Comparison of ENCODE assay signal across 8 cellular contexts in the genomic region with DNA sequence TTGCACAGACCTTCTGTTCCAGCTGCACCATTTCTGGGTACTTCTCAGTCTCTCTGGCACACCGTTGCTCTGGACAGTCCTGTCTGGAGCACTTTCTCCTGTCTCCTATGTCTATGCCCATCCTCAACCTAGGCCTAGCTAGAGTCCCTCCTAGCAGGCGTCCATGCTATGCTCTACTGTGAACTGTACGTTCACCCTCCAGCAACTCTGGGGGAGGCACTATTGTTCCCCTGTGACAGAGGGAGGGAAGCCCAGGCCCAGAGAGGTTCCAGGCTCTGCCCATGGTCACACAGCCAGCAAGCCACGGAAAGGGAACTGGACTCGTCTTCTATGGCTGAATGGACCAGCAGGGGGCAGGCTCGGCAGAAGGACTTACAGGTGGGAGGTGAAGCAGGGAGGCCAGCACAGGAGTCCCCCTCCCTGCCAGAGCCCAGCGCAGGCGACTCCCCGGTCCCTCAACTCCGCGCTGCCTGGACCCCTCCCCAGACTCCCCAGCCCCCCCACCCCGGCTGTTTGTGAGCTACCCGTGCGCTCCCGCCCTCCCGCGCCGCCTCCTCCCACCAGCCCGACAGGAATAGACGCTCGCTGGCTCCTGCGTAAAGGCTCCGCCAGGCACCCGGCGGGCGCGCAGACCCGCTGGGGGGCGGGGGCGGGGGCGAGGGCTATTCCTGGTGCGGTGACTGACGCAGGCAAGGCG. TPM values are rescaled to one million over a fixed set of nuclear protein-coding genes. Genes with fewer than 3 reads are reported as not detected.
DNase-seq lines count a peak whose midpoint lies in the region; ATAC-seq and TF ChIP-seq lines count a peak whose summit lies in the region.

No MANE protein-coding gene starts in this region.

- H3K36me3 Mint-ChIP-seq in GM23338 (ENCODE audit: low read depth) (no peaks in the 10 kb centered on the region), progenitor cell of endocrine pancreas (ENCODE audit: insufficient read depth) (no peaks in the 10 kb centered on the region)

- H3K27ac ChIP-seq in GM23338 (ENCODE audit: low read depth) (peak overlapping the region; percentile 96), cardiac muscle cell (no peak overlapping the region)

- H3K4me3 ChIP-seq in GM23338 (peak overlapping the region; percentile 73), cardiac muscle cell (peak overlapping the region; percentile 7)

- TF ChIP-seq CTCF in AG09319 (IDR thresholded peaks at IDR 0.05; ENCODE audit: low read depth, low read length) (peak; percentile 31), GM23338 (conservative IDR thresholded peaks at IDR 0.05; ENCODE audit: low read depth in 2 of 2) (peak; percentile 58 to 84), cardiac muscle cell (IDR thresholded peaks at IDR 0.05; ENCODE audit: low read depth, low read length) (peak; percentile 64), progenitor cell of endocrine pancreas (IDR thresholded peaks at IDR 0.05; ENCODE audit: unreplicated experiment) (peak; percentile 74)

- ATAC-seq in GM23338 (peak; percentile 21), HG02763 (IDR thresholded peaks at IDR 0.05; ENCODE audit: unreplicated experiment) (no peak)

- H3F3A ChIP-seq in GM23338 (replicated peaks; ENCODE audit: low read depth): peaks cover 9% of the 10 kb centered on the region; the same call in 1 of the 2 replicates

- H3K4me1 Mint-ChIP-seq in GM23338 (peaks cover 47% of the 10 kb centered on the region), progenitor cell of endocrine pancreas (ENCODE audit: low read depth) (peaks cover 17% of the 10 kb centered on the region)

- H3K4me1 ChIP-seq in GM23338 (ENCODE audit: insufficient read depth) (peaks cover 32% of the 10 kb centered on the region), cardiac muscle cell (ENCODE audit: low read depth) (peaks cover 19% of the 10 kb centered on the region)

- peak overlapping the region; percentile 87 for H3K4me2 ChIP-seq in GM23338

- H3K9me3 ChIP-seq in cardiac muscle cell (ENCODE audit: low read depth): no peaks in the 10 kb centered on the region

- H3K27me3 Mint-ChIP-seq in GM23338 (ENCODE audit: insufficient read depth, low read depth, poor library complexity) (peaks cover 17% of the 10 kb centered on the region), progenitor cell of endocrine pancreas (peaks cover 27% of the 10 kb centered on the region)

- no peaks in the 10 kb centered on the region for H3K36me3 ChIP-seq in GM23338 (ENCODE audit: insufficient read depth)
- no peaks in the 10 kb centered on the region for H3K36me3 ChIP-seq in cardiac muscle cell

- H4K20me1 ChIP-seq in GM23338 (replicated peaks; ENCODE audit: insufficient read depth): no peaks in the 10 kb centered on the region

- DNase-seq in AG09319 (ENCODE audit: extremely low read depth, low read depth) (no peak), GM23338 (ENCODE audit: low spot score) (peak; percentile 94), OCI-M1 (lab: John Stamatoyannopoulos, UW) (peak; percentile 56), cardiac muscle cell (ENCODE audit: low read depth in 1 of 2, low spot score in 1 of 2) (peak; percentile 68 to 79), progenitor cell of endocrine pancreas (ENCODE audit: low spot score, unreplicated experiment) (peak; percentile 73), NCI-H2029 treated with DMSO at 0.1 percent for 48 hours (lab: John Stamatoyannopoulos, UW) (no peak)
- peak; percentile 21 for DNase-seq in activated gamma-delta T cell treated with anti-CD3 and anti-CD28 coated beads, Interleukin-2, amount 50 U/mL, for 16 hours (ENCODE audit: low read depth)

- H3K79me2 ChIP-seq in GM23338 (replicated peaks; ENCODE audit: insufficient read depth): peaks cover 26% of the 10 kb centered on the region

- H2AFZ ChIP-seq in GM23338: no peak overlapping the region; the same call in 1 of the 2 replicates

- H3K4me3 Mint-ChIP-seq in GM23338: peak overlapping the region; percentile 69
- H3K4me3 Mint-ChIP-seq in progenitor cell of endocrine pancreas (ENCODE audit: low read depth): peak overlapping the region; percentile 62

- H3K27me3 ChIP-seq in GM23338 (ENCODE audit: insufficient read depth) (no peaks in the 10 kb centered on the region), cardiac muscle cell (peaks cover 5% of the 10 kb centered on the region)

- H3K27ac Mint-ChIP-seq in GM23338 (peak overlapping the region; percentile 98), progenitor cell of endocrine pancreas (no peak overlapping the region)

- no peaks in the 10 kb centered on the region for H3K9me3 Mint-ChIP-seq in GM23338
- no peaks in the 10 kb centered on the region for H3K9me3 Mint-ChIP-seq in progenitor cell of endocrine pancreas (ENCODE audit: low read depth)

- H3K9me2 ChIP-seq in GM23338 (ENCODE audit: insufficient read depth): no peaks in the 10 kb centered on the region

TF ChIP-seq in GM23338, 12 proteins besides CTCF, POLR2A, EP300 and RAD21 (continues in another document):
- TF ChIP-seq, protein P1, sequence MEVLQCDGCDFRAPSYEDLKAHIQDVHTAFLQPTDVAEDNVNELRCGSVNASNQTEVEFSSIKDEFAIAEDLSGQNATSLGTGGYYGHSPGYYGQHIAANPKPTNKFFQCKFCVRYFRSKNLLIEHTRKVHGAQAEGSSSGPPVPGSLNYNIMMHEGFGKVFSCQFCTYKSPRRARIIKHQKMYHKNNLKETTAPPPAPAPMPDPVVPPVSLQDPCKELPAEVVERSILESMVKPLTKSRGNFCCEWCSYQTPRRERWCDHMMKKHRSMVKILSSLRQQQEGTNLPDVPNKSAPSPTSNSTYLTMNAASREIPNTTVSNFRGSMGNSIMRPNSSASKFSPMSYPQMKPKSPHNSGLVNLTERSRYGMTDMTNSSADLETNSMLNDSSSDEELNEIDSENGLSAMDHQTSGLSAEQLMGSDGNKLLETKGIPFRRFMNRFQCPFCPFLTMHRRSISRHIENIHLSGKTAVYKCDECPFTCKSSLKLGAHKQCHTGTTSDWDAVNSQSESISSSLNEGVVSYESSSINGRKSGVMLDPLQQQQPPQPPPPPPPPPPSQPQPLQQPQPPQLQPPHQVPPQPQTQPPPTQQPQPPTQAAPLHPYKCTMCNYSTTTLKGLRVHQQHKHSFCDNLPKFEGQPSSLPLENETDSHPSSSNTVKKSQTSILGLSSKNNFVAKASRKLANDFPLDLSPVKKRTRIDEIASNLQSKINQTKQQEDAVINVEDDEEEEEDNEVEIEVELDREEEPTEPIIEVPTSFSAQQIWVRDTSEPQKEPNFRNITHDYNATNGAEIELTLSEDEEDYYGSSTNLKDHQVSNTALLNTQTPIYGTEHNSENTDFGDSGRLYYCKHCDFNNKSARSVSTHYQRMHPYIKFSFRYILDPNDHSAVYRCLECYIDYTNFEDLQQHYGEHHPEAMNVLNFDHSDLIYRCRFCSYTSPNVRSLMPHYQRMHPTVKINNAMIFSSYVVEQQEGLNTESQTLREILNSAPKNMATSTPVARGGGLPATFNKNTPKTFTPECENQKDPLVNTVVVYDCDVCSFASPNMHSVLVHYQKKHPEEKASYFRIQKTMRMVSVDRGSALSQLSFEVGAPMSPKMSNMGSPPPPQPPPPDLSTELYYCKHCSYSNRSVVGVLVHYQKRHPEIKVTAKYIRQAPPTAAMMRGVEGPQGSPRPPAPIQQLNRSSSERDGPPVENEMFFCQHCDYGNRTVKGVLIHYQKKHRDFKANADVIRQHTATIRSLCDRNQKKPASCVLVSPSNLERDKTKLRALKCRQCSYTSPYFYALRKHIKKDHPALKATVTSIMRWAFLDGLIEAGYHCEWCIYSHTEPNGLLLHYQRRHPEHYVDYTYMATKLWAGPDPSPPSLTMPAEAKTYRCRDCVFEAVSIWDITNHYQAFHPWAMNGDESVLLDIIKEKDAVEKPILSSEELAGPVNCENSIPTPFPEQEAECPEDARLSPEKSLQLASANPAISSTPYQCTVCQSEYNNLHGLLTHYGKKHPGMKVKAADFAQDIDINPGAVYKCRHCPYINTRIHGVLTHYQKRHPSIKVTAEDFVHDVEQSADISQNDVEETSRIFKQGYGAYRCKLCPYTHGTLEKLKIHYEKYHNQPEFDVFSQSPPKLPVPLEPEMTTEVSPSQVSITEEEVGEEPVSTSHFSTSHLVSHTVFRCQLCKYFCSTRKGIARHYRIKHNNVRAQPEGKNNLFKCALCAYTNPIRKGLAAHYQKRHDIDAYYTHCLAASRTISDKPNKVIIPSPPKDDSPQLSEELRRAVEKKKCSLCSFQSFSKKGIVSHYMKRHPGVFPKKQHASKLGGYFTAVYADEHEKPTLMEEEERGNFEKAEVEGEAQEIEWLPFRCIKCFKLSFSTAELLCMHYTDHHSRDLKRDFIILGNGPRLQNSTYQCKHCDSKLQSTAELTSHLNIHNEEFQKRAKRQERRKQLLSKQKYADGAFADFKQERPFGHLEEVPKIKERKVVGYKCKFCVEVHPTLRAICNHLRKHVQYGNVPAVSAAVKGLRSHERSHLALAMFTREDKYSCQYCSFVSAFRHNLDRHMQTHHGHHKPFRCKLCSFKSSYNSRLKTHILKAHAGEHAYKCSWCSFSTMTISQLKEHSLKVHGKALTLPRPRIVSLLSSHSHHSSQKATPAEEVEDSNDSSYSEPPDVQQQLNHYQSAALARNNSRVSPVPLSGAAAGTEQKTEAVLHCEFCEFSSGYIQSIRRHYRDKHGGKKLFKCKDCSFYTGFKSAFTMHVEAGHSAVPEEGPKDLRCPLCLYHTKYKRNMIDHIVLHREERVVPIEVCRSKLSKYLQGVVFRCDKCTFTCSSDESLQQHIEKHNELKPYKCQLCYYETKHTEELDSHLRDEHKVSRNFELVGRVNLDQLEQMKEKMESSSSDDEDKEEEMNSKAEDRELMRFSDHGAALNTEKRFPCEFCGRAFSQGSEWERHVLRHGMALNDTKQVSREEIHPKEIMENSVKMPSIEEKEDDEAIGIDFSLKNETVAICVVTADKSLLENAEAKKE (CRISPR knock-in tag; IDR thresholded peaks at IDR 0.05): peak; percentile 56

RNA-seq across cellular contexts. Expression of a gene that starts 1.7 kb away (rescaled TPM):
- 52.0 and 63.1 TPM in 2 replicates for total RNA-seq in GM23338 (2014; rRNA removed; shearing (Covaris generic))
- polyA plus RNA-seq in GM23338 (2016; fragmentation: Nextera tagmentation; extraction: Ambion mirVana) (16.0 and 16.9 TPM in 2 replicates), cardiac muscle cell (37.0 and 75.4 TPM in 2 replicates)
- total RNA-seq in cardiac muscle cell (21.8 and 31.8 TPM in 2 replicates), progenitor cell of endocrine pancreas (35.1 and 41.3 TPM in 2 replicates)

Comparison
In these comparisons a context has a peak if more than half of its experiments do, and no peak if none do; other contexts are left out.
1. DNase-seq: peak in GM23338 (single experiment), OCI-M1 (single experiment), activated gamma-delta T cell treated with anti-CD3 and anti-CD28 coated beads, Interleukin-2, amount 50 U/mL, for 16 hours (single experiment), cardiac muscle cell (2 of 2) and progenitor cell of endocrine pancreas (single experiment); none in AG09319 (single experiment) and NCI-H2029 treated with DMSO at 0.1 percent for 48 hours (single experiment).
2. Peak in every context shown above with its lines, with median percentiles within 50 percentile points of each other: CTCF ChIP-seq.